ENCODE assay signal across 1 cellular context in the genomic region with DNA sequence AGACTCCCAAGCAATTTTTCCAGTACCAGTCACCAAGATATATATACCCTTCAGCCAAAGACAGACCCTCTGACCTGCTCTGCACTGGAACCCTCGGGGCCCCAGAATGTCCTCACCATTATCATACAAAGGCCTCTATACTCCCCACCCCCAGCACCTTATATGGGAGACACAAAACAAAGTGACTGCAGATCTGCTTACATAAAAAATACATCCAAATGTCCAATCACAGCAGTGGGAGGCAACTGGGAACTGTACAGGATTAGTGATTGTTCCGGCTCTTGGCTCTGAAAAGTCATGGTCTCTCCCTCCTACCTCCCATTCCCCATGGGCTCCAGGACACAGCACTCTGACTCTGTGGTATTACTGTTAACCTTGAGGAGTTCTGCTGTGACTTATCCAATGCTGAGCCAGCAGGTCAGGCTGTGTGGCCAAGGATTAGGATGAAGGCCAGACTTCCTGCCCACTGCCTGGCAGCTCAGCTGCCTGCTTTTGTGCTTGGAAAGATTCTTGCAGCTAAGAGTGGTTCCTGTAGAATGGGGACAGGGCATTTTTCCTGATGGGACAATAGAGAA.
TF ChIP-seq lines count a peak whose summit lies in the region.

No MANE protein-coding gene starts in this region.

TF ChIP-seq in GM23338, 12 proteins besides CTCF, POLR2A, EP300 and RAD21:
- no peak for TF ChIP-seq EZH2 (IDR thresholded peaks at IDR 0.05; ENCODE audit: low read depth, unreplicated experiment)
- no peak for TF ChIP-seq JUNB (IDR thresholded peaks at IDR 0.05; ENCODE audit: unreplicated experiment)
- TF ChIP-seq ZNF331 (CRISPR knock-in tag; IDR thresholded peaks at IDR 0.05; ENCODE audit: low read depth): no peak
- no peak for TF ChIP-seq STAT1 (IDR thresholded peaks at IDR 0.05; ENCODE audit: unreplicated experiment)
- no peak for TF ChIP-seq POLR2AphosphoS5 (IDR thresholded peaks at IDR 0.05; ENCODE audit: low read depth)
- TF ChIP-seq EZH2phosphoT487 (IDR thresholded peaks at IDR 0.05; ENCODE audit: unreplicated experiment): no peak
- TF ChIP-seq NANOG (IDR thresholded peaks at IDR 0.05; ENCODE audit: borderline replicate concordance): no peak
- TF ChIP-seq, protein P1, sequence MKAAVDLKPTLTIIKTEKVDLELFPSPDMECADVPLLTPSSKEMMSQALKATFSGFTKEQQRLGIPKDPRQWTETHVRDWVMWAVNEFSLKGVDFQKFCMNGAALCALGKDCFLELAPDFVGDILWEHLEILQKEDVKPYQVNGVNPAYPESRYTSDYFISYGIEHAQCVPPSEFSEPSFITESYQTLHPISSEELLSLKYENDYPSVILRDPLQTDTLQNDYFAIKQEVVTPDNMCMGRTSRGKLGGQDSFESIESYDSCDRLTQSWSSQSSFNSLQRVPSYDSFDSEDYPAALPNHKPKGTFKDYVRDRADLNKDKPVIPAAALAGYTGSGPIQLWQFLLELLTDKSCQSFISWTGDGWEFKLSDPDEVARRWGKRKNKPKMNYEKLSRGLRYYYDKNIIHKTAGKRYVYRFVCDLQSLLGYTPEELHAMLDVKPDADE (IDR thresholded peaks at IDR 0.05): no peak
- TF ChIP-seq, protein P2, sequence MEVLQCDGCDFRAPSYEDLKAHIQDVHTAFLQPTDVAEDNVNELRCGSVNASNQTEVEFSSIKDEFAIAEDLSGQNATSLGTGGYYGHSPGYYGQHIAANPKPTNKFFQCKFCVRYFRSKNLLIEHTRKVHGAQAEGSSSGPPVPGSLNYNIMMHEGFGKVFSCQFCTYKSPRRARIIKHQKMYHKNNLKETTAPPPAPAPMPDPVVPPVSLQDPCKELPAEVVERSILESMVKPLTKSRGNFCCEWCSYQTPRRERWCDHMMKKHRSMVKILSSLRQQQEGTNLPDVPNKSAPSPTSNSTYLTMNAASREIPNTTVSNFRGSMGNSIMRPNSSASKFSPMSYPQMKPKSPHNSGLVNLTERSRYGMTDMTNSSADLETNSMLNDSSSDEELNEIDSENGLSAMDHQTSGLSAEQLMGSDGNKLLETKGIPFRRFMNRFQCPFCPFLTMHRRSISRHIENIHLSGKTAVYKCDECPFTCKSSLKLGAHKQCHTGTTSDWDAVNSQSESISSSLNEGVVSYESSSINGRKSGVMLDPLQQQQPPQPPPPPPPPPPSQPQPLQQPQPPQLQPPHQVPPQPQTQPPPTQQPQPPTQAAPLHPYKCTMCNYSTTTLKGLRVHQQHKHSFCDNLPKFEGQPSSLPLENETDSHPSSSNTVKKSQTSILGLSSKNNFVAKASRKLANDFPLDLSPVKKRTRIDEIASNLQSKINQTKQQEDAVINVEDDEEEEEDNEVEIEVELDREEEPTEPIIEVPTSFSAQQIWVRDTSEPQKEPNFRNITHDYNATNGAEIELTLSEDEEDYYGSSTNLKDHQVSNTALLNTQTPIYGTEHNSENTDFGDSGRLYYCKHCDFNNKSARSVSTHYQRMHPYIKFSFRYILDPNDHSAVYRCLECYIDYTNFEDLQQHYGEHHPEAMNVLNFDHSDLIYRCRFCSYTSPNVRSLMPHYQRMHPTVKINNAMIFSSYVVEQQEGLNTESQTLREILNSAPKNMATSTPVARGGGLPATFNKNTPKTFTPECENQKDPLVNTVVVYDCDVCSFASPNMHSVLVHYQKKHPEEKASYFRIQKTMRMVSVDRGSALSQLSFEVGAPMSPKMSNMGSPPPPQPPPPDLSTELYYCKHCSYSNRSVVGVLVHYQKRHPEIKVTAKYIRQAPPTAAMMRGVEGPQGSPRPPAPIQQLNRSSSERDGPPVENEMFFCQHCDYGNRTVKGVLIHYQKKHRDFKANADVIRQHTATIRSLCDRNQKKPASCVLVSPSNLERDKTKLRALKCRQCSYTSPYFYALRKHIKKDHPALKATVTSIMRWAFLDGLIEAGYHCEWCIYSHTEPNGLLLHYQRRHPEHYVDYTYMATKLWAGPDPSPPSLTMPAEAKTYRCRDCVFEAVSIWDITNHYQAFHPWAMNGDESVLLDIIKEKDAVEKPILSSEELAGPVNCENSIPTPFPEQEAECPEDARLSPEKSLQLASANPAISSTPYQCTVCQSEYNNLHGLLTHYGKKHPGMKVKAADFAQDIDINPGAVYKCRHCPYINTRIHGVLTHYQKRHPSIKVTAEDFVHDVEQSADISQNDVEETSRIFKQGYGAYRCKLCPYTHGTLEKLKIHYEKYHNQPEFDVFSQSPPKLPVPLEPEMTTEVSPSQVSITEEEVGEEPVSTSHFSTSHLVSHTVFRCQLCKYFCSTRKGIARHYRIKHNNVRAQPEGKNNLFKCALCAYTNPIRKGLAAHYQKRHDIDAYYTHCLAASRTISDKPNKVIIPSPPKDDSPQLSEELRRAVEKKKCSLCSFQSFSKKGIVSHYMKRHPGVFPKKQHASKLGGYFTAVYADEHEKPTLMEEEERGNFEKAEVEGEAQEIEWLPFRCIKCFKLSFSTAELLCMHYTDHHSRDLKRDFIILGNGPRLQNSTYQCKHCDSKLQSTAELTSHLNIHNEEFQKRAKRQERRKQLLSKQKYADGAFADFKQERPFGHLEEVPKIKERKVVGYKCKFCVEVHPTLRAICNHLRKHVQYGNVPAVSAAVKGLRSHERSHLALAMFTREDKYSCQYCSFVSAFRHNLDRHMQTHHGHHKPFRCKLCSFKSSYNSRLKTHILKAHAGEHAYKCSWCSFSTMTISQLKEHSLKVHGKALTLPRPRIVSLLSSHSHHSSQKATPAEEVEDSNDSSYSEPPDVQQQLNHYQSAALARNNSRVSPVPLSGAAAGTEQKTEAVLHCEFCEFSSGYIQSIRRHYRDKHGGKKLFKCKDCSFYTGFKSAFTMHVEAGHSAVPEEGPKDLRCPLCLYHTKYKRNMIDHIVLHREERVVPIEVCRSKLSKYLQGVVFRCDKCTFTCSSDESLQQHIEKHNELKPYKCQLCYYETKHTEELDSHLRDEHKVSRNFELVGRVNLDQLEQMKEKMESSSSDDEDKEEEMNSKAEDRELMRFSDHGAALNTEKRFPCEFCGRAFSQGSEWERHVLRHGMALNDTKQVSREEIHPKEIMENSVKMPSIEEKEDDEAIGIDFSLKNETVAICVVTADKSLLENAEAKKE (CRISPR knock-in tag; IDR thresholded peaks at IDR 0.05): no peak
- TF ChIP-seq CREB1 (CRISPR knock-in tag; IDR thresholded peaks at IDR 0.05; ENCODE audit: low read depth): no peak
- TF ChIP-seq ZNF114 (CRISPR knock-in tag; IDR thresholded peaks at IDR 0.05): no peak
- TF ChIP-seq, protein P3, sequence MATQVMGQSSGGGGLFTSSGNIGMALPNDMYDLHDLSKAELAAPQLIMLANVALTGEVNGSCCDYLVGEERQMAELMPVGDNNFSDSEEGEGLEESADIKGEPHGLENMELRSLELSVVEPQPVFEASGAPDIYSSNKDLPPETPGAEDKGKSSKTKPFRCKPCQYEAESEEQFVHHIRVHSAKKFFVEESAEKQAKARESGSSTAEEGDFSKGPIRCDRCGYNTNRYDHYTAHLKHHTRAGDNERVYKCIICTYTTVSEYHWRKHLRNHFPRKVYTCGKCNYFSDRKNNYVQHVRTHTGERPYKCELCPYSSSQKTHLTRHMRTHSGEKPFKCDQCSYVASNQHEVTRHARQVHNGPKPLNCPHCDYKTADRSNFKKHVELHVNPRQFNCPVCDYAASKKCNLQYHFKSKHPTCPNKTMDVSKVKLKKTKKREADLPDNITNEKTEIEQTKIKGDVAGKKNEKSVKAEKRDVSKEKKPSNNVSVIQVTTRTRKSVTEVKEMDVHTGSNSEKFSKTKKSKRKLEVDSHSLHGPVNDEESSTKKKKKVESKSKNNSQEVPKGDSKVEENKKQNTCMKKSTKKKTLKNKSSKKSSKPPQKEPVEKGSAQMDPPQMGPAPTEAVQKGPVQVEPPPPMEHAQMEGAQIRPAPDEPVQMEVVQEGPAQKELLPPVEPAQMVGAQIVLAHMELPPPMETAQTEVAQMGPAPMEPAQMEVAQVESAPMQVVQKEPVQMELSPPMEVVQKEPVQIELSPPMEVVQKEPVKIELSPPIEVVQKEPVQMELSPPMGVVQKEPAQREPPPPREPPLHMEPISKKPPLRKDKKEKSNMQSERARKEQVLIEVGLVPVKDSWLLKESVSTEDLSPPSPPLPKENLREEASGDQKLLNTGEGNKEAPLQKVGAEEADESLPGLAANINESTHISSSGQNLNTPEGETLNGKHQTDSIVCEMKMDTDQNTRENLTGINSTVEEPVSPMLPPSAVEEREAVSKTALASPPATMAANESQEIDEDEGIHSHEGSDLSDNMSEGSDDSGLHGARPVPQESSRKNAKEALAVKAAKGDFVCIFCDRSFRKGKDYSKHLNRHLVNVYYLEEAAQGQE (IDR thresholded peaks at IDR 0.05; ENCODE audit: unreplicated experiment): no peak
